8 cellular contexts compared by ENCODE assay signal in the genomic region with DNA sequence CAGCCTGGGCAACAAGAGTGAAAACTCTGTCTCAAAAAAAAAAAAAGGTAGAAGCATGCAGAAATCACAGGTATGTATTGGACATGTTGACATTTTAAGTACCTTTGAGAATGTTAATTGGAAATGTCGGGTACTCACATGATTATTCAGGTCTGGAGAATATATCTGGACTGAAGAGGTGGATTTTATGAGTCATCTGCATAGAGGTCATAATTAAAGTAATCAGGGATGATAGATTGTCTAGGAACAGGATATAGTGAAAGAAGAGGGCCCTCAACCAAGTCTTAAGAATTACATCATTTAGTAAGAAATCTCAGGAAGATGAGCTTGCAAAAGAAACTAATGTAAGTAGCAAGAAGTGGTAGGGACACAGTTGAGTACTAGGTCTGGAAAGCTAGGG.
"Had no signal": no experiment of that assay in that cellular context is flagged by ENCODE, and none has a peak within 500 bp of the region (broad histone marks: within the 10 kb centered on the region; RNA-seq: fewer than 3 reads in every experiment).

No MANE protein-coding gene starts in this region.

- H3K27ac ChIP-seq: colonic mucosa, neural progenitor cell, right atrium auricular region had no signal

- H3K4me1 ChIP-seq: colonic mucosa, neural progenitor cell, right atrium auricular region had no signal

- H3K4me3 ChIP-seq: colonic mucosa, neural progenitor cell, right atrium auricular region had no signal

- H3K9me3 ChIP-seq: colonic mucosa, right atrium auricular region had no signal

- H3K4me3 Mint-ChIP-seq: activated CD4-positive, alpha-beta memory T cell treated with anti-CD3 and anti-CD28 coated beads for 36 hours; neural progenitor cell had no signal

- H3K27ac Mint-ChIP-seq: activated CD4-positive, alpha-beta memory T cell treated with anti-CD3 and anti-CD28 coated beads for 36 hours; neural progenitor cell had no signal

- DNase-seq: activated CD4-positive, alpha-beta memory T cell treated with anti-CD3 and anti-CD28 coated beads for 36 hours; activated CD4-positive, CD25-positive, alpha-beta regulatory T cell treated with anti-CD3 and anti-CD28 coated beads, Interleukin-2, amount 50 U/mL, for 72 hours; activated CD8-positive, alpha-beta memory T cell treated with anti-CD3 and anti-CD28 coated beads, Interleukin-2, amount 50 U/mL, for 4 hours; activated effector memory CD4-positive, alpha-beta T cell treated with anti-CD3 and anti-CD28 coated beads, Interleukin-2, amount 50 U/mL, for 16 hours; colonic mucosa; kidney had no signal

- H3K27me3 Mint-ChIP-seq: activated CD4-positive, alpha-beta memory T cell treated with anti-CD3 and anti-CD28 coated beads for 36 hours had no signal

- H3K27me3 ChIP-seq: colonic mucosa, neural progenitor cell, right atrium auricular region had no signal

- H3K36me3 ChIP-seq: colonic mucosa, neural progenitor cell had no signal

- H3K4me1 Mint-ChIP-seq: neural progenitor cell had no signal
